ENCODE assay signal across 7 cellular contexts in genomic region chr6:73566486-73566871, GRCh38. TPM values are rescaled to one million over a fixed set of nuclear protein-coding genes. Genes with fewer than 3 reads are reported as not detected.
A peak's percentile ranks its signal among the peaks of the same experiment; 100 is the strongest.
DNase-seq lines count a peak whose midpoint lies in the region; ATAC-seq, FAIRE-seq and TF ChIP-seq lines count a peak whose summit lies in the region.
"Not testable (repeated sequence)": the region's sequence is repeated elsewhere in the genome, so short reads cannot be mapped to it uniquely, and the experiment has no call there.

No MANE protein-coding gene starts in this region.

- peak overlapping the region; percentile 6 for H2BK5ac ChIP-seq in mesendoderm (ENCODE audit: low read length)
- H2BK5ac ChIP-seq in trophoblast cell (ENCODE audit: low read depth, low read length, poor library complexity) = peak overlapping the region; percentile 43

- ATAC-seq in Panc1, K562: not testable (repeated sequence)

- H3K4ac ChIP-seq in mesendoderm (ENCODE audit: low read depth, low read length) = peak overlapping the region; percentile 41
- H3K4ac ChIP-seq in trophoblast cell (ENCODE audit: low read depth, low read length) = not testable (repeated sequence)

- not testable (repeated sequence) for H4K12ac ChIP-seq in trophoblast cell (ENCODE audit: low read depth, low read length)

- peak overlapping the region; percentile 61 for H3K27ac Mint-ChIP-seq in endodermal cell

- TF ChIP-seq POLR2A in K562 (conservative IDR thresholded peaks at IDR 0.05) = not testable (repeated sequence)

- 77% methylated on average over 2 of the region's 2 CpGs for WGBS in K562 (ENCODE audit: insufficient coverage, low coverage, missing lambda C conversion rate)
- WGBS in endodermal cell (ENCODE audit: insufficient coverage in 1 of 2, insufficient read length in 1 of 2), 2 experiments = 75 to 88% methylated on average over 2 of the region's 2 CpGs
- no CpG with 5 or more reads among the region's 2 CpGs for WGBS in mesendoderm (ENCODE audit: extremely low coverage, insufficient coverage, low lambda C conversion rate)
- WGBS in trophoblast cell (ENCODE audit: extremely low coverage, insufficient coverage, insufficient read length) = no CpG with 5 or more reads among the region's 2 CpGs

- not testable (repeated sequence) for H3K36me3 Mint-ChIP-seq in endodermal cell (ENCODE audit: low read depth)

- TF ChIP-seq RAD21 in K562 (CRISPR knock-in tag; conservative IDR thresholded peaks at IDR 0.05 in 1 of 2, IDR thresholded peaks at IDR 0.05 in 1 of 2) = not testable (repeated sequence)

- not testable (repeated sequence) for H3K36me3 ChIP-seq in Panc1 (ENCODE audit: control insufficient read depth, insufficient read depth, low read length); K562 (ENCODE audit: control insufficient read depth, insufficient read depth, low read length); endodermal cell (ENCODE audit: control insufficient read depth, insufficient read depth, low read length); iPS-20b (ENCODE audit: insufficient read depth, low read depth, low read length); mesendoderm (ENCODE audit: control insufficient read depth, insufficient read depth, low read length); trophoblast cell (ENCODE audit: control insufficient read depth in 1 of 2, insufficient read depth in 2 of 2, low read length in 2 of 2)

- FAIRE-seq in K562 (lab: Jason Lieb, UNC) = not testable (repeated sequence)

- peak overlapping the region; percentile 55 for H4K91ac ChIP-seq in trophoblast cell (ENCODE audit: low read depth, low read length)

- POLR2A ChIA-PET in Panc1 (lab: Charles Lee) (interaction anchor here (0.7 kb wide), 1 partner anchor 52 kb away, joined by 10 read pairs; no protein-coding TSS in a partner anchor), K562 (lab: Yijun Ruan, JAX) (interaction anchor here (0.7 to 4.3 kb wide), 4 partner anchors 14 to 50 kb away, joined by 3 to 24 read pairs (median 5); partner anchors contain the start of gene EEF1A1)

- not testable (repeated sequence) for BruUV-seq in Panc1 (replicated peaks; lab: Mats Ljungman, UMichigan); K562 (replicated peaks; lab: Mats Ljungman, UMichigan)

- in situ Hi-C loops in Panc1 (cut with HindIII; ENCODE audit: low pct_unique_long_range_greater_than_20kb, low sequenced_read_pairs); K562 (cut with MboI): not testable (repeated sequence)

- peaks cover 21% of the 10 kb centered on the region for H3K4me1 ChIP-seq in Panc1 (ENCODE audit: control insufficient read depth, insufficient read depth, low read length)
- peaks cover 4 to 19% of the 10 kb centered on the region in 2 experiments; a peak in 4 of 5 replicates for H3K4me1 ChIP-seq in K562 (replicated peaks in 1 of 2; ENCODE audit: control insufficient read depth in 2 of 2, insufficient read depth in 2 of 2, low read length in 2 of 2)
- H3K4me1 ChIP-seq in endodermal cell (ENCODE audit: control insufficient read depth, insufficient read depth, low read length); iPS-20b (ENCODE audit: insufficient read depth, low read length); mesendoderm (ENCODE audit: control insufficient read depth, low read depth, low read length): not testable (repeated sequence)
- peaks cover 14 to 20% of the 10 kb centered on the region in 2 experiments for H3K4me1 ChIP-seq in trophoblast cell (ENCODE audit: control insufficient read depth in 1 of 2, insufficient read depth in 2 of 2, low read length in 2 of 2)

- not testable (repeated sequence) for H4K5ac ChIP-seq in mesendoderm (ENCODE audit: low read length)

- H2BK12ac ChIP-seq in trophoblast cell (ENCODE audit: low read length) = peak overlapping the region; percentile 32

- H3K9me3 Mint-ChIP-seq in endodermal cell = not testable (repeated sequence)

- not testable (repeated sequence) for H3K14ac ChIP-seq in trophoblast cell (ENCODE audit: low read length)

- H2AK5ac ChIP-seq in mesendoderm (ENCODE audit: low read length); trophoblast cell (ENCODE audit: low read length): not testable (repeated sequence)

- H2BK120ac ChIP-seq in mesendoderm (ENCODE audit: low read depth, low read length) (peak overlapping the region; percentile 14), trophoblast cell (ENCODE audit: insufficient read depth, low read length, poor library complexity) (peak overlapping the region; percentile 52)

- not testable (repeated sequence) for H3K4me1 Mint-ChIP-seq in endodermal cell

- H3K9ac ChIP-seq in K562 (ENCODE audit: insufficient read depth in 1 of 2, low read depth in 2 of 2, low read length in 2 of 2); endodermal cell (ENCODE audit: extremely low read depth, low read length, poor library complexity, severe bottlenecking); mesendoderm (ENCODE audit: low read length); trophoblast cell (ENCODE audit: low read length): not testable (repeated sequence)
- peak overlapping the region; percentile 29; the same call in 1 of the 2 replicates for H3K9ac ChIP-seq in iPS-20b (ENCODE audit: low read depth, low read length)

- H3K79me1 ChIP-seq in mesendoderm (ENCODE audit: low read length) = not testable (repeated sequence)
- H3K79me1 ChIP-seq in trophoblast cell (ENCODE audit: low read length) = peaks cover 18% of the 10 kb centered on the region

- peak overlapping the region; percentile 44 for H3K18ac ChIP-seq in mesendoderm (ENCODE audit: low read length)
- not testable (repeated sequence) for H3K18ac ChIP-seq in trophoblast cell (ENCODE audit: low read length)

- not testable (repeated sequence) for H4K20me1 ChIP-seq in K562 (replicated peaks; ENCODE audit: control insufficient read depth, insufficient read depth, low read length)

- H2BK15ac ChIP-seq in mesendoderm (replicated peaks; ENCODE audit: low read depth) = not testable (repeated sequence)

- TF ChIP-seq CTCF in Panc1 (IDR thresholded peaks at IDR 0.05); K562 (IDR thresholded peaks at IDR 0.05 in 2 of 3, conservative IDR thresholded peaks at IDR 0.05 in 1 of 3; ENCODE audit: insufficient read depth in 2 of 3, low read depth in 1 of 3, low read length in 3 of 3); endodermal cell (conservative IDR thresholded peaks at IDR 0.05): not testable (repeated sequence)

- not testable (repeated sequence) for H3K79me2 ChIP-seq in K562 (ENCODE audit: control insufficient read depth, insufficient read depth, low read length); mesendoderm (ENCODE audit: control insufficient read depth, insufficient read depth, low read length); trophoblast cell (ENCODE audit: control insufficient read depth, insufficient read depth, low read length, poor library complexity)

- not testable (repeated sequence) for H3K23ac ChIP-seq in mesendoderm (ENCODE audit: low read length); trophoblast cell (ENCODE audit: low read length)

- not testable (repeated sequence) for H3K56ac ChIP-seq in mesendoderm (ENCODE audit: low read length)

- peak; percentile 22 for DNase-seq in ELF-1 (ENCODE audit: low read depth, low spot score)
- DNase-seq in Panc1 (ENCODE audit: low read depth, low spot score); K562 (ENCODE audit: extremely low read depth in 1 of 4, low spot score in 3 of 4); endodermal cell; mesendoderm; trophoblast cell: not testable (repeated sequence)

- peak overlapping the region; percentile 64; the same call in 1 of the 2 replicates for H2AFZ ChIP-seq in K562 (ENCODE audit: low read depth, low read length)
- H2AFZ ChIP-seq in trophoblast cell (ENCODE audit: insufficient read depth, low read length, poor library complexity) = not testable (repeated sequence)

- H3K27me3 Mint-ChIP-seq in endodermal cell (ENCODE audit: insufficient read depth) = not testable (repeated sequence)

- not testable (repeated sequence) for H3K4me3 Mint-ChIP-seq in endodermal cell

- intact Hi-C loops in Panc1 (cut with micrococcal nuclease; ENCODE audit: unreplicated experiment); K562 (cut with micrococcal nuclease): not testable (repeated sequence)

- H3K27ac ChIP-seq in Panc1 (ENCODE audit: low read length) (peak overlapping the region; percentile 82; the same call in 1 of the 2 replicates), endodermal cell (ENCODE audit: low read depth, low read length) (peak overlapping the region; percentile 92), mesendoderm (ENCODE audit: low read depth, low read length) (peak overlapping the region; percentile 60), trophoblast cell (ENCODE audit: low read depth, low read length) (peak overlapping the region; percentile 94)
- H3K27ac ChIP-seq in K562 (ENCODE audit: extremely low read depth, low read depth, low read length); iPS-20b (ENCODE audit: low read length): not testable (repeated sequence)

- not testable (repeated sequence) for TF ChIP-seq EP300 in K562 (IDR thresholded peaks at IDR 0.05; ENCODE audit: low read length)

- not testable (repeated sequence) for H3K4me3 ChIP-seq in Panc1 (ENCODE audit: low read depth in 2 of 2, low read length in 2 of 2); K562; endodermal cell (ENCODE audit: low read length); iPS-20b (ENCODE audit: low read length); mesendoderm (ENCODE audit: low read length); trophoblast cell (ENCODE audit: low read depth, low read length)

- not testable (repeated sequence) for H3K27me3 ChIP-seq in Panc1 (ENCODE audit: control insufficient read depth, insufficient read depth, low read length); K562 (ENCODE audit: control insufficient read depth in 2 of 2, insufficient read depth in 2 of 2, low read length in 2 of 2); endodermal cell (ENCODE audit: control insufficient read depth, insufficient read depth, low read length, poor library complexity, severe bottlenecking); iPS-20b (ENCODE audit: insufficient read depth, low read length); mesendoderm (ENCODE audit: insufficient read depth, low read length, poor library complexity); trophoblast cell (ENCODE audit: insufficient read depth, low read length)

- H3K9me1 ChIP-seq in K562 (ENCODE audit: control insufficient read depth, insufficient read depth, low read length) = not testable (repeated sequence)

- H3K4me2 ChIP-seq in K562 (ENCODE audit: insufficient read depth, low read length); mesendoderm (ENCODE audit: low read length): not testable (repeated sequence)
- peak overlapping the region; percentile 54 for H3K4me2 ChIP-seq in trophoblast cell (ENCODE audit: low read length)

- not testable (repeated sequence) for H3K9me3 ChIP-seq in Panc1 (ENCODE audit: control insufficient read depth, insufficient read depth, low read depth, low read length); K562 (replicated peaks; ENCODE audit: control insufficient read depth, insufficient read depth, low read depth, low read length); endodermal cell (ENCODE audit: control insufficient read depth, low read length); iPS-20b (ENCODE audit: insufficient read depth, low read depth, low read length); trophoblast cell (ENCODE audit: insufficient read depth, low read depth, low read length)

- CTCF ChIA-PET in Panc1 (lab: Charles Lee); K562 (lab: Yijun Ruan, JAX; ENCODE audit: low intra/inter-chr PET ratio): not testable (repeated sequence)

- H4K8ac ChIP-seq in mesendoderm (ENCODE audit: low read depth, low read length); trophoblast cell (ENCODE audit: low read depth, low read length): not testable (repeated sequence)

RNA-seq across cellular contexts. Expression of gene EEF1A1, which starts 45.6 kb away (rescaled TPM):
- total RNA-seq in Panc1 (2021; ENCODE audit: unreplicated experiment) = 10,069 TPM
- polyA plus RNA-seq in Panc1 (2012; ENCODE audit: insufficient read length) = 8,925 TPM
- total RNA-seq in K562 (2011; cell fraction: chromatin; rRNA removed; ENCODE audit: low replicate concordance) = 1,932 and 2,326 TPM in 2 replicates
- 1,765 and 1,966 TPM in 2 replicates for total RNA-seq in K562 (2011; cell fraction: nucleolus; rRNA removed)
- total RNA-seq in K562 (2011; cell fraction: nucleoplasm; rRNA removed) = 2,955 and 4,950 TPM in 2 replicates
- total RNA-seq in K562 (2014; rRNA removed) = 8,400 and 9,577 TPM in 2 replicates
- total RNA-seq in K562 (2014; rRNA removed; fragmentation: Illumina TruSeq; extraction: Trizol) = 12,995 and 14,391 TPM in 2 replicates
- 12,931 and 13,052 TPM in 2 replicates for total RNA-seq in K562 (2015; rRNA removed; fragmentation: Illumina TruSeq; extraction: Trizol)
- 11,082 and 11,449 TPM in 2 replicates for total RNA-seq in K562 (2021)
- 17,323 and 19,925 TPM in 2 replicates for polyA plus RNA-seq in K562 (2011; rRNA removed)
- 8,489 and 17,996 TPM in 2 replicates for polyA plus RNA-seq in K562 (2011; cell fraction: cytosol; rRNA removed)
- polyA plus RNA-seq in K562 (2011; cell fraction: nucleus; rRNA removed) = 2,973 and 6,796 TPM in 2 replicates
- polyA plus RNA-seq in K562 (2012) = 12,775 and 16,724 TPM in 2 replicates
- polyA plus RNA-seq in K562 (2014; fragmentation: Illumina TruSeq; extraction: Trizol) = 11,237 and 11,368 TPM in 2 replicates
- polyA plus RNA-seq in K562 (2014; fragmentation: Nextera tagmentation; extraction: Ambion mirVana) = 1,000 to 10,000 TPM; 6,453 to 7,909 TPM
- 9,792 and 9,810 TPM in 2 replicates for polyA plus RNA-seq in K562 (2014; rRNA removed)
- polyA minus RNA-seq in K562 (2011; rRNA and poly(A)+ RNA removed) = 13,120 and 13,707 TPM in 2 replicates
- 5,589 and 5,926 TPM in 2 replicates for polyA minus RNA-seq in K562 (2011; cell fraction: cytosol; rRNA and poly(A)+ RNA removed)
- 792 and 2,209 TPM in 2 replicates for polyA minus RNA-seq in K562 (2011; cell fraction: nucleus; rRNA and poly(A)+ RNA removed)
- total RNA-seq in endodermal cell = over 10,000 TPM in 1 of 2 donors, 1,000 to 10,000 TPM in 1; 8,118 to 11,075 TPM
- polyA plus RNA-seq in endodermal cell (2013, experiment 1 of 2) = 8,040 TPM
- 7,552 TPM for polyA plus RNA-seq in endodermal cell (2013, experiment 2 of 2)
- 13,473 TPM for polyA plus RNA-seq in mesendoderm (2013, experiment 1 of 2)
- polyA plus RNA-seq in mesendoderm (2013, experiment 2 of 2) = 13,556 TPM
- polyA plus RNA-seq in trophoblast cell (2013) = 10,280 and 10,757 TPM in 2 replicates
